ENCODE assay signal across 2 cellular contexts in the genomic region with DNA sequence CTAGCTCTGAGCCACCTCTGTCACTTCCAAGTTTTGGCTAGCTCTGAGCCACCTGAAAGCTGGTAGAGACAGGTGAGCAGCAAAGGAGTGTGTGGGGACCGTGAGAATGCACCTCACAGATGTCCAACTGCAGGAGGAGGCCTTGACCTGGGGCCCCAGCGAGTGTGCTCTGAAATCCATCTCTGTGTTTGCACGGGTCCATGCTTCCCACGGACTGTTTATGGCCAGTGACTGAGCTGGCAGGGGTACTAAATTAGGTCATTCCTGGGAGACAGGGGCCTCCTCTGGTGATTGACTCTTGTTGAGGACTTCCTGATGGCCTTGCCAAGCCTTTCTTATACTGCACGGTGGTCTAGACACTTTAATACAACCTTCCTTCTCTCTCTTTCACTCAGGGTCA.
TF ChIP-seq lines count a peak whose summit lies in the region.

No MANE protein-coding gene starts in this region.

TF ChIP-seq in IMR-90, 13 proteins besides CTCF, POLR2A, EP300 and RAD21:
- no peak for TF ChIP-seq BHLHE40 (IDR thresholded peaks at IDR 0.05; ENCODE audit: low read depth, low read length)
- TF ChIP-seq, protein P1, sequence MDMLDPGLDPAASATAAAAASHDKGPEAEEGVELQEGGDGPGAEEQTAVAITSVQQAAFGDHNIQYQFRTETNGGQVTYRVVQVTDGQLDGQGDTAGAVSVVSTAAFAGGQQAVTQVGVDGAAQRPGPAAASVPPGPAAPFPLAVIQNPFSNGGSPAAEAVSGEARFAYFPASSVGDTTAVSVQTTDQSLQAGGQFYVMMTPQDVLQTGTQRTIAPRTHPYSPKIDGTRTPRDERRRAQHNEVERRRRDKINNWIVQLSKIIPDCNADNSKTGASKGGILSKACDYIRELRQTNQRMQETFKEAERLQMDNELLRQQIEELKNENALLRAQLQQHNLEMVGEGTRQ (IDR thresholded peaks at IDR 0.05; ENCODE audit: low read depth, low read length) = no peak
- TF ChIP-seq, protein P2, sequence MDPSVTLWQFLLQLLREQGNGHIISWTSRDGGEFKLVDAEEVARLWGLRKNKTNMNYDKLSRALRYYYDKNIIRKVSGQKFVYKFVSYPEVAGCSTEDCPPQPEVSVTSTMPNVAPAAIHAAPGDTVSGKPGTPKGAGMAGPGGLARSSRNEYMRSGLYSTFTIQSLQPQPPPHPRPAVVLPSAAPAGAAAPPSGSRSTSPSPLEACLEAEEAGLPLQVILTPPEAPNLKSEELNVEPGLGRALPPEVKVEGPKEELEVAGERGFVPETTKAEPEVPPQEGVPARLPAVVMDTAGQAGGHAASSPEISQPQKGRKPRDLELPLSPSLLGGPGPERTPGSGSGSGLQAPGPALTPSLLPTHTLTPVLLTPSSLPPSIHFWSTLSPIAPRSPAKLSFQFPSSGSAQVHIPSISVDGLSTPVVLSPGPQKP (IDR thresholded peaks at IDR 0.05; ENCODE audit: borderline replicate concordance, low read depth, low read length) = no peak
- TF ChIP-seq MXI1 (IDR thresholded peaks at IDR 0.05; ENCODE audit: borderline replicate concordance, low read depth, low read length) = no peak
- no peak for TF ChIP-seq CEBPB (IDR thresholded peaks at IDR 0.05; ENCODE audit: low read depth, low read length)
- no peak for TF ChIP-seq RCOR1 (IDR thresholded peaks at IDR 0.05; ENCODE audit: insufficient replicate concordance, low read length)
- TF ChIP-seq RFX5 (IDR thresholded peaks at IDR 0.05; ENCODE audit: low read depth, low read length) = no peak
- no peak for TF ChIP-seq NFE2L2 (IDR thresholded peaks at IDR 0.05; ENCODE audit: low read depth, low read length)
- TF ChIP-seq SMC3 (IDR thresholded peaks at IDR 0.05; ENCODE audit: low read depth, low read length) = no peak
- TF ChIP-seq MAZ (IDR thresholded peaks at IDR 0.05; ENCODE audit: borderline replicate concordance, low read depth, low read length) = no peak
- no peak for TF ChIP-seq CHD1 (IDR thresholded peaks at IDR 0.05; ENCODE audit: low read depth, low read length)
- no peak for TF ChIP-seq MAFK (IDR thresholded peaks at IDR 0.05; ENCODE audit: low read depth, low read length)
- TF ChIP-seq FOS (IDR thresholded peaks at IDR 0.05; ENCODE audit: low read depth, low read length) = no peak

TF ChIP-seq in endothelial cell of umbilical vein, 7 proteins besides CTCF, POLR2A, EP300 and RAD21:
- TF ChIP-seq GATA2 (IDR thresholded peaks at IDR 0.05; ENCODE audit: insufficient read depth, insufficient read length, low read depth, low read length) (no peak), JUN (IDR thresholded peaks at IDR 0.05; ENCODE audit: borderline replicate concordance, insufficient read depth, insufficient read length, low read depth) (no peak), MYC (IDR thresholded peaks at IDR 0.05; ENCODE audit: low read depth, low read length) (no peak), EZH2 (IDR thresholded peaks at IDR 0.05; ENCODE audit: borderline replicate concordance, low read depth, low read length, severe bottlenecking) (no peak), FOS (IDR thresholded peaks at IDR 0.05; ENCODE audit: borderline replicate concordance, insufficient read depth, low read length) (no peak), POLR2AphosphoS5 (IDR thresholded peaks at IDR 0.05; ENCODE audit: insufficient read depth, low read depth, low read length) (no peak)
- TF ChIP-seq, protein P3, sequence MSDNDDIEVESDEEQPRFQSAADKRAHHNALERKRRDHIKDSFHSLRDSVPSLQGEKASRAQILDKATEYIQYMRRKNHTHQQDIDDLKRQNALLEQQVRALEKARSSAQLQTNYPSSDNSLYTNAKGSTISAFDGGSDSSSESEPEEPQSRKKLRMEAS (IDR thresholded peaks at IDR 0.05; ENCODE audit: insufficient read depth, insufficient read length) = no peak
